In the genomic region with DNA sequence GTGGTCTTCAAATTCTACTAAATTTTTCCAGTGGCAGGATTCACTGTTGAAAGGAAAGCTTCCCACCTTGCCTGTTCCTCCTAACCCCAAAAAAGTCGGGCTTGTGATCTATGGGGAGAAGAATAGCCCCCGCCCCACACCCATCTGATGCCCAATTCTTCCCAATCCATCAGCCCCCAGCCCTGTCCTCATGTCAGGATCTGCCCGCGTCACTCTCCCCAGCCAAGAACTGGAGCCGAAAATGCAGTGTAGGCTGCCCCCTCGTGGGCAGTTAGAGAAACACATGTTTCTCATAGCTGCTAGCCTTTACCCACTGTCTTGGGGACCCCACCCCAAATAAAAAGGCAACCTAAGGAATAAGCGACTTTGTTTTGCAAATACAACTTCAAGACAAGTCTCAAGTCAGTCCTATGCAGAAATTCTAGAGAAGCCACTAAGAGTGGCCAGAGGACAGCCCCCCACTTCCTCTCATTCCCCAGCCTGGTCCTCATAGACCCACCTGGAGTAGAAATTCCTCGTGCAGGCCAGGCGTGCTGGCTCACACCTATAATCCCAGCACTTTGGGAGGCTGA, we compare ENCODE assay signal across 1 cellular context.
A peak's percentile ranks its signal among the peaks of the same experiment; 100 is the strongest.
TF ChIP-seq lines count a peak whose summit lies in the region.

No MANE protein-coding gene starts in this region.

TF ChIP-seq in HEK293, 187 proteins besides CTCF, POLR2A, EP300 and RAD21 (continued from another document and continues in another):
- TF ChIP-seq, protein P1, sequence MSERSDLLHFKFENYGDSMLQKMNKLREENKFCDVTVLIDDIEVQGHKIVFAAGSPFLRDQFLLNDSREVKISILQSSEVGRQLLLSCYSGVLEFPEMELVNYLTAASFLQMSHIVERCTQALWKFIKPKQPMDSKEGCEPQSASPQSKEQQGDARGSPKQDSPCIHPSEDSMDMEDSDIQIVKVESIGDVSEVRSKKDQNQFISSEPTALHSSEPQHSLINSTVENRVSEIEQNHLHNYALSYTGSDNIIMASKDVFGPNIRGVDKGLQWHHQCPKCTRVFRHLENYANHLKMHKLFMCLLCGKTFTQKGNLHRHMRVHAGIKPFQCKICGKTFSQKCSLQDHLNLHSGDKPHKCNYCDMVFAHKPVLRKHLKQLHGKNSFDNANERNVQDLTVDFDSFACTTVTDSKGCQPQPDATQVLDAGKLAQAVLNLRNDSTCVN (tag by site-specific recombination; optimal IDR thresholded peaks at IDR 0.05): no peak
- TF ChIP-seq, protein P2, sequence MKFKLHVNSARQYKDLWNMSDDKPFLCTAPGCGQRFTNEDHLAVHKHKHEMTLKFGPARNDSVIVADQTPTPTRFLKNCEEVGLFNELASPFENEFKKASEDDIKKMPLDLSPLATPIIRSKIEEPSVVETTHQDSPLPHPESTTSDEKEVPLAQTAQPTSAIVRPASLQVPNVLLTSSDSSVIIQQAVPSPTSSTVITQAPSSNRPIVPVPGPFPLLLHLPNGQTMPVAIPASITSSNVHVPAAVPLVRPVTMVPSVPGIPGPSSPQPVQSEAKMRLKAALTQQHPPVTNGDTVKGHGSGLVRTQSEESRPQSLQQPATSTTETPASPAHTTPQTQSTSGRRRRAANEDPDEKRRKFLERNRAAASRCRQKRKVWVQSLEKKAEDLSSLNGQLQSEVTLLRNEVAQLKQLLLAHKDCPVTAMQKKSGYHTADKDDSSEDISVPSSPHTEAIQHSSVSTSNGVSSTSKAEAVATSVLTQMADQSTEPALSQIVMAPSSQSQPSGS (tag by site-specific recombination; IDR thresholded peaks at IDR 0.05; ENCODE audit: low read depth): no peak
- TF ChIP-seq, protein P3, sequence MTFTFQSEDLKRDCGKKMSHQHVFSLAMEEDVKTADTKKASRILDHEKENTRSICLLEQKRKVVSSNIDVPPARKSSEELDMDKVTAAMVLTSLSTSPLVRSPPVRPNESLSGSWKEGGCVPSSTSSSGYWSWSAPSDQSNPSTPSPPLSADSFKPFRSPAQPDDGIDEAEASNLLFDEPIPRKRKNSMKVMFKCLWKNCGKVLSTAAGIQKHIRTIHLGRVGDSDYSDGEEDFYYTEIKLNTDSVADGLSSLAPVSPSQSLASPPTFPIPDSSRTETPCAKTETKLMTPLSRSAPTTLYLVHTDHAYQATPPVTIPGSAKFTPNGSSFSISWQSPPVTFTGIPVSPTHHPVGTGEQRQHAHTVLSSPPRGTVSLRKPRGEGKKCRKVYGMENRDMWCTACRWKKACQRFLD (tag by site-specific recombination; IDR thresholded peaks at IDR 0.05): no peak
- TF ChIP-seq GFI1B (tag by site-specific recombination; IDR thresholded peaks at IDR 0.05): no peak
- TF ChIP-seq SP7 (tag by site-specific recombination; IDR thresholded peaks at IDR 0.05): 0 out of 2 replicates have a peak, but pooled peaks have one; percentile 27
- TF ChIP-seq ZNF354C (tag by site-specific recombination; IDR thresholded peaks at IDR 0.05; ENCODE audit: borderline replicate concordance, low read depth): no peak
- no peak for TF ChIP-seq ZNF175 (tag by site-specific recombination; IDR thresholded peaks at IDR 0.05)
- no peak for TF ChIP-seq ZNF280D (tag by site-specific recombination; IDR thresholded peaks at IDR 0.05)
- peak; percentile 8; the same call in 1 of the 2 replicates for TF ChIP-seq ZNF184 (tag by site-specific recombination; IDR thresholded peaks at IDR 0.05)
- TF ChIP-seq, protein P4, sequence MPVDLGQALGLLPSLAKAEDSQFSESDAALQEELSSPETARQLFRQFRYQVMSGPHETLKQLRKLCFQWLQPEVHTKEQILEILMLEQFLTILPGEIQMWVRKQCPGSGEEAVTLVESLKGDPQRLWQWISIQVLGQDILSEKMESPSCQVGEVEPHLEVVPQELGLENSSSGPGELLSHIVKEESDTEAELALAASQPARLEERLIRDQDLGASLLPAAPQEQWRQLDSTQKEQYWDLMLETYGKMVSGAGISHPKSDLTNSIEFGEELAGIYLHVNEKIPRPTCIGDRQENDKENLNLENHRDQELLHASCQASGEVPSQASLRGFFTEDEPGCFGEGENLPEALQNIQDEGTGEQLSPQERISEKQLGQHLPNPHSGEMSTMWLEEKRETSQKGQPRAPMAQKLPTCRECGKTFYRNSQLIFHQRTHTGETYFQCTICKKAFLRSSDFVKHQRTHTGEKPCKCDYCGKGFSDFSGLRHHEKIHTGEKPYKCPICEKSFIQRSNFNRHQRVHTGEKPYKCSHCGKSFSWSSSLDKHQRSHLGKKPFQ (tag by site-specific recombination; IDR thresholded peaks at IDR 0.05): no peak
- no peak for TF ChIP-seq ZNF248 (tag by site-specific recombination; IDR thresholded peaks at IDR 0.05)
- TF ChIP-seq, protein P5, sequence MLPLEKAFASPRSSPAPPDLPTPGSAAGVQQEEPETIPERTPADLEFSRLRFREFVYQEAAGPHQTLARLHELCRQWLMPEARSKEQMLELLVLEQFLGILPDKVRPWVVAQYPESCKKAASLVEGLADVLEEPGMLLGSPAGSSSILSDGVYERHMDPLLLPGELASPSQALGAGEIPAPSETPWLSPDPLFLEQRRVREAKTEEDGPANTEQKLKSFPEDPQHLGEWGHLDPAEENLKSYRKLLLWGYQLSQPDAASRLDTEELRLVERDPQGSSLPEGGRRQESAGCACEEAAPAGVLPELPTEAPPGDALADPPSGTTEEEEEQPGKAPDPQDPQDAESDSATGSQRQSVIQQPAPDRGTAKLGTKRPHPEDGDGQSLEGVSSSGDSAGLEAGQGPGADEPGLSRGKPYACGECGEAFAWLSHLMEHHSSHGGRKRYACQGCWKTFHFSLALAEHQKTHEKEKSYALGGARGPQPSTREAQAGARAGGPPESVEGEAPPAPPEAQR (tag by site-specific recombination; IDR thresholded peaks at IDR 0.05): no peak
- TF ChIP-seq ZFP69B (tag by site-specific recombination; IDR thresholded peaks at IDR 0.05): 0 out of 2 replicates have a peak, but pooled peaks have one; percentile 13
- TF ChIP-seq ZNF133 (tag by site-specific recombination; IDR thresholded peaks at IDR 0.05): no peak
- TF ChIP-seq BCL11B (tag by site-specific recombination; IDR thresholded peaks at IDR 0.05; ENCODE audit: low read depth): no peak
- no peak for TF ChIP-seq ZNF169 (tag by site-specific recombination; IDR thresholded peaks at IDR 0.05)
- no peak for TF ChIP-seq TCF7L2 (IDR thresholded peaks at IDR 0.05; ENCODE audit: borderline replicate concordance, low read depth, low read length)
- TF ChIP-seq ZNF529 (tag by site-specific recombination; IDR thresholded peaks at IDR 0.05; ENCODE audit: insufficient replicate concordance): no peak
- no peak for TF ChIP-seq MEIS1 (CRISPR knock-in tag; IDR thresholded peaks at IDR 0.05; ENCODE audit: borderline replicate concordance)
- no peak for TF ChIP-seq MYNN (tag by site-specific recombination; IDR thresholded peaks at IDR 0.05; ENCODE audit: borderline replicate concordance)
- TF ChIP-seq ZNF660 (tag by site-specific recombination; IDR thresholded peaks at IDR 0.05): peak; percentile 77; the same call in 1 of the 2 replicates
- TF ChIP-seq ZBTB6 (tag by site-specific recombination; IDR thresholded peaks at IDR 0.05): no peak
- TF ChIP-seq ZNF624 (tag by site-specific recombination; IDR thresholded peaks at IDR 0.05): no peak
- TF ChIP-seq, protein P6, sequence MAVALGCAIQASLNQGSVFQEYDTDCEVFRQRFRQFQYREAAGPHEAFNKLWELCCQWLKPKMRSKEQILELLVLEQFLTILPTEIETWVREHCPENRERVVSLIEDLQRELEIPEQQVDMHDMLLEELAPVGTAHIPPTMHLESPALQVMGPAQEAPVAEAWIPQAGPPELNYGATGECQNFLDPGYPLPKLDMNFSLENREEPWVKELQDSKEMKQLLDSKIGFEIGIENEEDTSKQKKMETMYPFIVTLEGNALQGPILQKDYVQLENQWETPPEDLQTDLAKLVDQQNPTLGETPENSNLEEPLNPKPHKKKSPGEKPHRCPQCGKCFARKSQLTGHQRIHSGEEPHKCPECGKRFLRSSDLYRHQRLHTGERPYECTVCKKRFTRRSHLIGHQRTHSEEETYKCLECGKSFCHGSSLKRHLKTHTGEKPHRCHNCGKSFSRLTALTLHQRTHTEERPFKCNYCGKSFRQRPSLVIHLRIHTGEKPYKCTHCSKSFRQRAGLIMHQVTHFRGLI (tag by site-specific recombination; IDR thresholded peaks at IDR 0.05): no peak
- TF ChIP-seq ZNF416 (tag by site-specific recombination; IDR thresholded peaks at IDR 0.05): no peak
- no peak for TF ChIP-seq ZNF223 (tag by site-specific recombination; IDR thresholded peaks at IDR 0.05)
- TF ChIP-seq ZNF114 (tag by site-specific recombination; IDR thresholded peaks at IDR 0.05): no peak
- TF ChIP-seq ZIC2 (tag by site-specific recombination; IDR thresholded peaks at IDR 0.05): no peak
- TF ChIP-seq ZNF830 (tag by site-specific recombination; IDR thresholded peaks at IDR 0.05; ENCODE audit: low read depth): no peak
- peak; percentile 74 for TF ChIP-seq ZNF335 (tag by site-specific recombination; conservative IDR thresholded peaks at IDR 0.05)
- TF ChIP-seq, protein P7, sequence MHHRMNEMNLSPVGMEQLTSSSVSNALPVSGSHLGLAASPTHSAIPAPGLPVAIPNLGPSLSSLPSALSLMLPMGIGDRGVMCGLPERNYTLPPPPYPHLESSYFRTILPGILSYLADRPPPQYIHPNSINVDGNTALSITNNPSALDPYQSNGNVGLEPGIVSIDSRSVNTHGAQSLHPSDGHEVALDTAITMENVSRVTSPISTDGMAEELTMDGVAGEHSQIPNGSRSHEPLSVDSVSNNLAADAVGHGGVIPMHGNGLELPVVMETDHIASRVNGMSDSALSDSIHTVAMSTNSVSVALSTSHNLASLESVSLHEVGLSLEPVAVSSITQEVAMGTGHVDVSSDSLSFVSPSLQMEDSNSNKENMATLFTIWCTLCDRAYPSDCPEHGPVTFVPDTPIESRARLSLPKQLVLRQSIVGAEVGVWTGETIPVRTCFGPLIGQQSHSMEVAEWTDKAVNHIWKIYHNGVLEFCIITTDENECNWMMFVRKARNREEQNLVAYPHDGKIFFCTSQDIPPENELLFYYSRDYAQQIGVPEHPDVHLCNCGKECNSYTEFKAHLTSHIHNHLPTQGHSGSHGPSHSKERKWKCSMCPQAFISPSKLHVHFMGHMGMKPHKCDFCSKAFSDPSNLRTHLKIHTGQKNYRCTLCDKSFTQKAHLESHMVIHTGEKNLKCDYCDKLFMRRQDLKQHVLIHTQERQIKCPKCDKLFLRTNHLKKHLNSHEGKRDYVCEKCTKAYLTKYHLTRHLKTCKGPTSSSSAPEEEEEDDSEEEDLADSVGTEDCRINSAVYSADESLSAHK (tag by site-specific recombination; IDR thresholded peaks at IDR 0.05): no peak
- no peak for TF ChIP-seq ZNF560 (tag by site-specific recombination; IDR thresholded peaks at IDR 0.05; ENCODE audit: borderline replicate concordance)
- no peak for TF ChIP-seq ZSCAN30 (tag by site-specific recombination; IDR thresholded peaks at IDR 0.05)
- no peak for TF ChIP-seq ZBTB44 (tag by site-specific recombination; IDR thresholded peaks at IDR 0.05)
- TF ChIP-seq GLIS1 (tag by site-specific recombination; IDR thresholded peaks at IDR 0.05): no peak
- TF ChIP-seq, protein P8, sequence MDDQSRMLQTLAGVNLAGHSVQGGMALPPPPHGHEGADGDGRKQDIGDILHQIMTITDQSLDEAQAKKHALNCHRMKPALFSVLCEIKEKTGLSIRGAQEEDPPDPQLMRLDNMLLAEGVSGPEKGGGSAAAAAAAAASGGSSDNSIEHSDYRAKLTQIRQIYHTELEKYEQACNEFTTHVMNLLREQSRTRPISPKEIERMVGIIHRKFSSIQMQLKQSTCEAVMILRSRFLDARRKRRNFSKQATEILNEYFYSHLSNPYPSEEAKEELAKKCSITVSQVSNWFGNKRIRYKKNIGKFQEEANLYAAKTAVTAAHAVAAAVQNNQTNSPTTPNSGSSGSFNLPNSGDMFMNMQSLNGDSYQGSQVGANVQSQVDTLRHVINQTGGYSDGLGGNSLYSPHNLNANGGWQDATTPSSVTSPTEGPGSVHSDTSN (CRISPR knock-in tag; IDR thresholded peaks at IDR 0.05): 0 out of 2 replicates have a peak, but pooled peaks have one; percentile 45
- TF ChIP-seq ZNF837 (tag by site-specific recombination; IDR thresholded peaks at IDR 0.05): no peak
- TF ChIP-seq ZNF174 (tag by site-specific recombination; IDR thresholded peaks at IDR 0.05): no peak
- no peak for TF ChIP-seq ZNF426 (tag by site-specific recombination; IDR thresholded peaks at IDR 0.05)
- no peak for TF ChIP-seq SP3 (tag by site-specific recombination; IDR thresholded peaks at IDR 0.05)
- peak; percentile 89 for TF ChIP-seq ZBTB17 (tag by site-specific recombination; IDR thresholded peaks at IDR 0.05)
- peak; percentile 73; the same call in 1 of the 2 replicates for TF ChIP-seq ZBTB20 (tag by site-specific recombination; IDR thresholded peaks at IDR 0.05)
